19 cellular contexts compared by ENCODE assay signal in the genomic region with DNA sequence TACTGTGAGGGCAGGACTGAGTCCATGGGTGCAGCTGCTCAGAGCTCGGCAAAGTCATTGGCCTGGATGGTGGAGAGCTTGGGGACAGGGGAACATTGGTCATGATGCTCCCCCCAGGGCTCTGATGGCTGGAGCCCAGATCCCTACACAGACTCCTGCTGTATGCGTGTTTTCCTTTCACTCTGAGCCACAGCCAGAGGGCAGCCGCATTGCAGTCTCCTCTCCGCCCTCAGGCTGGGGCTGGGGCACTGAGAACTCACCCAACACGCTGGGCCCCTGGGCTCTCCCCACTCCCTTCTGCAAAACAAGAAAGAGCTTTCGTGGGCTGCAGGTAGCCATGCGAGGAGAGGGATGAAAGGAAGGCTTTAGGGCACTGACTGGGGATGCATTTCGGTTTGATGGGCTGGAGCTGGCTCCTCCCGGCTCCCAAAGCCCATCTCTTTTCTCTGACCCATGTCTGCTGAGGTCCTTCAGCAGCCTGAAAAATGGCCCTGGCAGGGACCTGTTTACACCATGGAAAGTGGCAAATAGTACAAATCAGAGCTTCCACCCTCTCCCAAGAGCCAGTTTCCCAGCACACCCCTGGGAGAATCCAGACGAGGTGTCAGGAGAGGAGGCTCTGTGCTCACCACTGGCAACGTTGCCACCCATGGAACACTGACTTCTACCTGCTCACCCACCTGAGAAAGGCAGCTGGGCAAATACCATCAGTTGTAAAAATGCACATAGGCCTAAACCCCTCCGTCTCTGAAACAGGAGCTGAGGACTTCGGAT. TPM values are rescaled to one million over a fixed set of nuclear protein-coding genes. Genes with fewer than 3 reads are reported as not detected.
DNase-seq lines count a peak whose midpoint lies in the region; ATAC-seq and TF ChIP-seq lines count a peak whose summit lies in the region.
"Had no signal": no experiment of that assay in that cellular context is flagged by ENCODE, and none has a peak within 500 bp of the region (broad histone marks: within the 10 kb centered on the region; RNA-seq: fewer than 3 reads in every experiment).

No MANE protein-coding gene starts in this region.

- no peaks in the 10 kb centered on the region for H3K4me1 Mint-ChIP-seq in activated naive CD8-positive, alpha-beta T cell (ENCODE audit: low read depth)
- no peaks in the 10 kb centered on the region for H3K4me1 Mint-ChIP-seq in activated naive CD8-positive, alpha-beta T cell treated with anti-CD3 and anti-CD28 coated beads for 36 hours
- H3K4me1 Mint-ChIP-seq in nephron progenitor cell: peaks cover 21% of the 10 kb centered on the region
- H3K4me1 Mint-ChIP-seq in stimulated activated naive B cell treated with anti-CD40 and anti-IgM and Interleukin-4, amounts not matched to agents 10 μg/mL and 1 μg/mL and 100 μg/mL, for 72 hours: no peaks in the 10 kb centered on the region

- H3K4me1 ChIP-seq in colonic mucosa: no peaks in the 10 kb centered on the region
- H3K4me1 ChIP-seq: HAP-1 had no signal

- no peak overlapping the region for H3K9ac ChIP-seq in colonic mucosa (ENCODE audit: low read depth in 2 of 2, low read length in 2 of 2)

- H3K36me3 ChIP-seq in colonic mucosa: peaks cover 17% of the 10 kb centered on the region

- intact Hi-C loops in colonic mucosa (cut with DNase I): no loop called here

- no peak overlapping the region for H3K4me3 ChIP-seq in colonic mucosa
- H3K4me3 ChIP-seq: HAP-1 had no signal

- peak overlapping the region; percentile 92 for H3K27ac ChIP-seq in cingulate gyrus (ENCODE audit: low read depth, low read length)
- peak overlapping the region; percentile 90 for H3K27ac ChIP-seq in temporal lobe (ENCODE audit: low read depth, low read length)
- no peak overlapping the region for H3K27ac ChIP-seq in colonic mucosa
- H3K27ac ChIP-seq: C4-2B had no signal

- DNase-seq in activated naive CD8-positive, alpha-beta T cell treated with anti-CD3 and anti-CD28 coated beads for 36 hours: no peak
- DNase-seq in nephron progenitor cell (no peak), colonic mucosa (no peak)
- no peak for DNase-seq in stimulated activated naive B cell treated with anti-CD40 and anti-IgM and Interleukin-4, amounts not matched to agents 10 μg/mL and 1 μg/mL and 100 μg/mL, for 72 hours
- DNase-seq: activated CD4-positive, alpha-beta T cell treated with anti-CD3 and anti-CD28 coated beads for 4 hours; dermis blood vessel endothelial cell; Kasumi-1; kidney glomerular epithelial cell; NCI-H1105 treated with DMSO at 0.1 percent for 48 hours; NCI-H2107; NCI-H510A treated with DMSO at 0.1 percent for 48 hours; stimulated activated naive CD8-positive, alpha-beta T cell treated with anti-CD3 and anti-CD28 coated beads, Interleukin-15, Interleukin-2, amounts not matched to agents 100 U/mL and 50 U/mL, for 24 hours had no signal

- H3K36me3 Mint-ChIP-seq in activated naive CD8-positive, alpha-beta T cell: peaks cover 6% of the 10 kb centered on the region
- H3K36me3 Mint-ChIP-seq in activated naive CD8-positive, alpha-beta T cell treated with anti-CD3 and anti-CD28 coated beads for 36 hours: peaks cover 7% of the 10 kb centered on the region
- H3K36me3 Mint-ChIP-seq in nephron progenitor cell (ENCODE audit: low read depth): peaks cover 50% of the 10 kb centered on the region
- H3K36me3 Mint-ChIP-seq in stimulated activated naive B cell treated with anti-CD40 and anti-IgM and Interleukin-4, amounts not matched to agents 10 μg/mL and 1 μg/mL and 100 μg/mL, for 72 hours: peaks cover 5 to 23% of the 10 kb centered on the region in 2 donors

- H3K27me3 ChIP-seq in colonic mucosa: no peaks in the 10 kb centered on the region

- H3K27me3 Mint-ChIP-seq in activated naive CD8-positive, alpha-beta T cell: no peaks in the 10 kb centered on the region
- H3K27me3 Mint-ChIP-seq in activated naive CD8-positive, alpha-beta T cell treated with anti-CD3 and anti-CD28 coated beads for 36 hours: no peaks in the 10 kb centered on the region
- no peaks in the 10 kb centered on the region for H3K27me3 Mint-ChIP-seq in nephron progenitor cell (ENCODE audit: low read depth, poor library complexity)
- H3K27me3 Mint-ChIP-seq in stimulated activated naive B cell treated with anti-CD40 and anti-IgM and Interleukin-4, amounts not matched to agents 10 μg/mL and 1 μg/mL and 100 μg/mL, for 72 hours: no peaks in the 10 kb centered on the region
- H3K27me3 Mint-ChIP-seq: type B pancreatic cell had no signal

- TF ChIP-seq CTCF in nephron progenitor cell (IDR thresholded peaks at IDR 0.05): no peak
- no peak for TF ChIP-seq CTCF in colonic mucosa (IDR thresholded peaks at IDR 0.05)

- H3K27ac Mint-ChIP-seq in activated naive CD8-positive, alpha-beta T cell: peak overlapping the region; percentile 34
- H3K27ac Mint-ChIP-seq in activated naive CD8-positive, alpha-beta T cell treated with anti-CD3 and anti-CD28 coated beads for 36 hours: no peak overlapping the region
- H3K27ac Mint-ChIP-seq in nephron progenitor cell: peak overlapping the region; percentile 71
- H3K27ac Mint-ChIP-seq in stimulated activated naive B cell treated with anti-CD40 and anti-IgM and Interleukin-4, amounts not matched to agents 10 μg/mL and 1 μg/mL and 100 μg/mL, for 72 hours: no peak overlapping the region
- H3K27ac Mint-ChIP-seq: type B pancreatic cell had no signal

- H3K9me3 ChIP-seq in colonic mucosa: no peaks in the 10 kb centered on the region
- H3K9me3 ChIP-seq: HAP-1 had no signal

- ATAC-seq in GM18517 (IDR thresholded peaks at IDR 0.05; ENCODE audit: unreplicated experiment): no peak
- ATAC-seq in stimulated activated naive B cell treated with anti-CD40 and anti-IgM and Interleukin-4, amounts not matched to agents 10 μg/mL and 1 μg/mL and 100 μg/mL, for 72 hours (replicated peaks): no peak
- ATAC-seq: stimulated activated naive CD8-positive, alpha-beta T cell treated with anti-CD3 and anti-CD28 coated beads, Interleukin-15, Interleukin-2, amounts not matched to agents 100 U/mL and 50 U/mL, for 24 hours had no signal

- no peak overlapping the region for H3K4me3 Mint-ChIP-seq in activated naive CD8-positive, alpha-beta T cell
- no peak overlapping the region for H3K4me3 Mint-ChIP-seq in activated naive CD8-positive, alpha-beta T cell treated with anti-CD3 and anti-CD28 coated beads for 36 hours
- no peak overlapping the region for H3K4me3 Mint-ChIP-seq in nephron progenitor cell
- no peak overlapping the region for H3K4me3 Mint-ChIP-seq in stimulated activated naive B cell treated with anti-CD40 and anti-IgM and Interleukin-4, amounts not matched to agents 10 μg/mL and 1 μg/mL and 100 μg/mL, for 72 hours
- H3K4me3 Mint-ChIP-seq: type B pancreatic cell had no signal

- H3K9me3 Mint-ChIP-seq in activated naive CD8-positive, alpha-beta T cell (ENCODE audit: low read depth): no peaks in the 10 kb centered on the region
- no peaks in the 10 kb centered on the region for H3K9me3 Mint-ChIP-seq in activated naive CD8-positive, alpha-beta T cell treated with anti-CD3 and anti-CD28 coated beads for 36 hours
- H3K9me3 Mint-ChIP-seq in nephron progenitor cell: no peaks in the 10 kb centered on the region
- no peaks in the 10 kb centered on the region for H3K9me3 Mint-ChIP-seq in stimulated activated naive B cell treated with anti-CD40 and anti-IgM and Interleukin-4, amounts not matched to agents 10 μg/mL and 1 μg/mL and 100 μg/mL, for 72 hours
- H3K9me3 Mint-ChIP-seq: type B pancreatic cell had no signal

RNA-seq across cellular contexts. Expression of gene CAPN2, which starts 43.9 kb away (rescaled TPM):
- total RNA-seq in activated naive CD8-positive, alpha-beta T cell treated with anti-CD3 and anti-CD28 coated beads for 36 hours: 10 to 100 TPM; 23.6 to 24.3 TPM
- total RNA-seq in temporal lobe (42.0 TPM), colonic mucosa (100 to 1,000 TPM; 197 to 323 TPM)

Comparison
In these comparisons a context has a peak if more than half of its experiments do, and no peak if none do; other contexts are left out.
1. H3K27ac Mint-ChIP-seq: peak in activated naive CD8-positive, alpha-beta T cell (single experiment) and nephron progenitor cell (single experiment); none in activated naive CD8-positive, alpha-beta T cell treated with anti-CD3 and anti-CD28 coated beads for 36 hours (single experiment) and stimulated activated naive B cell treated with anti-CD40 and anti-IgM and Interleukin-4, amounts not matched to agents 10 μg/mL and 1 μg/mL and 100 μg/mL, for 72 hours (single experiment).